Comparison of ENCODE assay signal across 8 cellular contexts in genomic region chr12:93753285-93753684, GRCh38.
"Had no signal": no experiment of that assay in that cellular context is flagged by ENCODE, and none has a peak within 500 bp of the region (broad histone marks: within the 10 kb centered on the region; RNA-seq: fewer than 3 reads in every experiment).

No MANE protein-coding gene starts in this region.

- ATAC-seq: GM12878 had no signal

- FAIRE-seq: G401.6, GM12878, GM12891, GM12892, GM18507, GM19239 had no signal

- DNase-seq: GDM1, GF-D8 had no signal

- H3K4me3 ChIP-seq: GM12878 had no signal
